12 cellular contexts compared by ENCODE assay signal in genomic region chr2:218003994-218004419, GRCh38. TPM values are rescaled to one million over a fixed set of nuclear protein-coding genes. Genes with fewer than 3 reads are reported as not detected.
A peak's percentile ranks its signal among the peaks of the same experiment; 100 is the strongest.
DNase-seq lines count a peak whose midpoint lies in the region; ATAC-seq, FAIRE-seq and TF ChIP-seq lines count a peak whose summit lies in the region.
"Had no signal": no experiment of that assay in that cellular context is flagged by ENCODE, and none has a peak within 500 bp of the region (broad histone marks: within the 10 kb centered on the region; RNA-seq: fewer than 3 reads in every experiment).

No MANE protein-coding gene starts in this region.

- no peak for ATAC-seq in HG03460 (IDR thresholded peaks at IDR 0.05; ENCODE audit: unreplicated experiment)

- H3K27ac Mint-ChIP-seq in activated naive CD4-positive, alpha-beta T cell treated with anti-CD3 and anti-CD28 coated beads, Interleukin-2, amount 10 ng/mL, durations not matched to agents 7 days and 5 days: no peak overlapping the region
- H3K27ac Mint-ChIP-seq: activated B cell treated with CpG ODN at 0.5 μM for 24 hours had no signal

- H3K4me2 ChIP-seq in GM23248 (ENCODE audit: unreplicated experiment): peak overlapping the region; percentile 88

- H3K4me1 ChIP-seq in GM23248 (ENCODE audit: insufficient read depth): peaks cover 75% of the 10 kb centered on the region

- peak overlapping the region; percentile 96 for H3K4me3 ChIP-seq in GM23248
- no peak overlapping the region for H3K4me3 ChIP-seq in bronchial epithelial cell (ENCODE audit: low read depth, low read length)

- no peak overlapping the region for H2AFZ ChIP-seq in GM23248

- peaks cover 66% of the 10 kb centered on the region for H3K79me2 ChIP-seq in GM23248 (ENCODE audit: insufficient read depth)

- DNase-seq in GM23248: peak; percentile 96
- DNase-seq in bronchial epithelial cell (ENCODE audit: low read depth): peak; percentile 59
- peak; percentile 51 for DNase-seq in left kidney (ENCODE audit: low read depth, low spot score)
- peak; percentile 91 for DNase-seq in stromal cell of bone marrow (ENCODE audit: low read depth)
- no peak for DNase-seq in activated naive CD4-positive, alpha-beta T cell treated with anti-CD3 and anti-CD28 coated beads, Interleukin-2, amount 10 ng/mL, durations not matched to agents 7 days and 5 days
- no peak for DNase-seq in GDM1 (lab: John Stamatoyannopoulos, UW)
- no peak for DNase-seq in NCI-H1048 (lab: John Stamatoyannopoulos, UW)
- DNase-seq: activated B cell treated with CpG ODN at 0.5 μM for 24 hours; effector CD4-positive, alpha-beta T cell; GOT3; NCI-H526 treated with DMSO at 0.1 percent for 48 hours had no signal

- H3K9ac ChIP-seq in GM23248: peak overlapping the region; percentile 94

- no peaks in the 10 kb centered on the region for H3K4me1 Mint-ChIP-seq in activated naive CD4-positive, alpha-beta T cell treated with anti-CD3 and anti-CD28 coated beads, Interleukin-2, amount 10 ng/mL, durations not matched to agents 7 days and 5 days
- H3K4me1 Mint-ChIP-seq: activated B cell treated with CpG ODN at 0.5 μM for 24 hours had no signal

- H3F3A ChIP-seq in GM23248 (ENCODE audit: insufficient read depth): peaks cover 52% of the 10 kb centered on the region

- WGBS in GM23248 (ENCODE audit: low coverage in 1 of 2, low lambda C conversion rate in 2 of 2, missing lambda C conversion rate in 2 of 2), 2 experiments: 0 to 3% methylated on average over 5 to 6 of the region's 6 CpGs

- H3K9me3 Mint-ChIP-seq in activated naive CD4-positive, alpha-beta T cell treated with anti-CD3 and anti-CD28 coated beads, Interleukin-2, amount 10 ng/mL, durations not matched to agents 7 days and 5 days: no peaks in the 10 kb centered on the region
- H3K9me3 Mint-ChIP-seq: activated B cell treated with CpG ODN at 0.5 μM for 24 hours had no signal

- peak overlapping the region; percentile 91 for H3K27ac ChIP-seq in GM23248

- in situ Hi-C loops in GM23248 (cut with MboI): no loop called here

- 0 out of 2 replicates have a peak, but pooled peaks cover 3% of the 10 kb centered on the region for H4K20me1 ChIP-seq in GM23248 (ENCODE audit: insufficient read depth)

- no peaks in the 10 kb centered on the region for H3K36me3 Mint-ChIP-seq in activated naive CD4-positive, alpha-beta T cell treated with anti-CD3 and anti-CD28 coated beads, Interleukin-2, amount 10 ng/mL, durations not matched to agents 7 days and 5 days

- H3K9me2 ChIP-seq in GM23248 (ENCODE audit: insufficient read depth): no peaks in the 10 kb centered on the region

- CTCF ChIA-PET in activated naive CD4-positive, alpha-beta T cell treated with anti-CD3 and anti-CD28 coated beads, Interleukin-2, amount 10 ng/mL, durations not matched to agents 7 days and 5 days (lab: Charles Lee): interaction anchor here (0.6 kb wide), 1 partner anchor 15 kb away, joined by 3 read pairs; no protein-coding TSS in a partner anchor

- no peak for TF ChIP-seq CTCF in bronchial epithelial cell (IDR thresholded peaks at IDR 0.05; ENCODE audit: insufficient read depth, low read length, severe bottlenecking)

- H3K36me3 ChIP-seq in GM23248 (ENCODE audit: low read depth): no peaks in the 10 kb centered on the region
- H3K36me3 ChIP-seq in bronchial epithelial cell (ENCODE audit: control insufficient read depth, insufficient read depth, low read length): no peaks in the 10 kb centered on the region

- no peaks in the 10 kb centered on the region for H3K9me3 ChIP-seq in GM23248 (ENCODE audit: low read depth)

- FAIRE-seq in bronchial epithelial cell (lab: Jason Lieb, UNC): no peak

- no peak overlapping the region for H3K4me3 Mint-ChIP-seq in activated naive CD4-positive, alpha-beta T cell treated with anti-CD3 and anti-CD28 coated beads, Interleukin-2, amount 10 ng/mL, durations not matched to agents 7 days and 5 days
- H3K4me3 Mint-ChIP-seq: activated B cell treated with CpG ODN at 0.5 μM for 24 hours had no signal

- H3K27me3 Mint-ChIP-seq in activated naive CD4-positive, alpha-beta T cell treated with anti-CD3 and anti-CD28 coated beads, Interleukin-2, amount 10 ng/mL, durations not matched to agents 7 days and 5 days: peaks cover 39% of the 10 kb centered on the region

- no peaks in the 10 kb centered on the region for H3K27me3 ChIP-seq in GM23248 (replicated peaks; ENCODE audit: insufficient read depth)
- no peaks in the 10 kb centered on the region for H3K27me3 ChIP-seq in bronchial epithelial cell (ENCODE audit: control insufficient read depth, insufficient read depth, low read length)

RNA-seq across cellular contexts. Expression of gene TNS1, which starts 1.2 kb away (rescaled TPM):
- 99.3 and 104 TPM in 2 replicates for total RNA-seq in GM23248 (2014; rRNA removed; shearing (Covaris generic))
- polyA plus RNA-seq in GM23248 (2016; fragmentation: Nextera tagmentation; extraction: Ambion mirVana): 78.6 and 81.6 TPM in 2 replicates
- total RNA-seq in bronchial epithelial cell: 1.6 and 2.0 TPM in 2 replicates

Comparison
In these comparisons a context has a peak if more than half of its experiments do, and no peak if none do; other contexts are left out.
1. DNase-seq: peak in GM23248 (single experiment), bronchial epithelial cell (single experiment), left kidney (single experiment) and stromal cell of bone marrow (single experiment); none in activated naive CD4-positive, alpha-beta T cell treated with anti-CD3 and anti-CD28 coated beads, Interleukin-2, amount 10 ng/mL, durations not matched to agents 7 days and 5 days (single experiment), GDM1 (single experiment) and NCI-H1048 (single experiment).
2. RNA of gene TNS1, which starts 1.2 kb away (total RNA-seq): 99.3 to 104 TPM in GM23248; 1.6 to 2.0 TPM in bronchial epithelial cell; every median in the first group is over 10 times any median in the second.